22 cellular contexts compared by ENCODE assay signal in the genomic region with DNA sequence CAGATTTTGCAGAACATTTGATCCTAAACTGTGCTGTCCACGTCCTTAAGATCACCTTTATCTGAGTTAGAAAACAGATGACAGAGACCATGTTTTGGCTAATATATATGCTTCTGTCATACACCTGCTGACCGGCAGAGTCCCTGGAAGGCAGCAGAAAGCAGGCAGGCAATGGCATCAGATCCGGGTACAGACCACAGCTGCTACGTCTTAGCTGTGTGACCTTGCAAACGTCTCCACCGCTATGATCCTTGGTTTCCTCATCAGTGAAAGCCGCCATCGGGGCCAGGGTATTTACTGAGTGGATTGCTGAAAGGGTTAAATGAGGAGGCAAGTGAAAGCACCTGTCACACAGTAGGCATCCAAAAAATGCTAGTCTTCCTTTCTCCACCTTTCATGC.
A peak's percentile ranks its signal among the peaks of the same experiment; 100 is the strongest.
DNase-seq lines count a peak whose midpoint lies in the region; ATAC-seq, FAIRE-seq and TF ChIP-seq lines count a peak whose summit lies in the region.
"Had no signal": no experiment of that assay in that cellular context is flagged by ENCODE, and none has a peak within 500 bp of the region (broad histone marks: within the 10 kb centered on the region; RNA-seq: fewer than 3 reads in every experiment).

No MANE protein-coding gene starts in this region.

- TF ChIP-seq EP300 in sigmoid colon (IDR thresholded peaks at IDR 0.05), result no peak

- peak overlapping the region in 3 of 4 donors; percentile 42 to 50 (median 48) for H3K27ac ChIP-seq in sigmoid colon
- H3K27ac ChIP-seq: BLaER1 treated with 17β-estradiol and CSF1 and Interleukin-3, amounts not matched to agents 10 nM and 100 nM; hepatocyte had no signal

- no peak for ATAC-seq in GM18498 (IDR thresholded peaks at IDR 0.05; ENCODE audit: unreplicated experiment)
- no peak for ATAC-seq in GM21723 (IDR thresholded peaks at IDR 0.05; ENCODE audit: unreplicated experiment)
- ATAC-seq: left lobe of liver, natural killer cell, PC-3 had no signal

- no peak for TF ChIP-seq POLR2A in sigmoid colon (IDR thresholded peaks at IDR 0.05)

- H3K27ac Mint-ChIP-seq in Caco-2 (ENCODE audit: unreplicated experiment) (peak overlapping the region; percentile 60), glutamatergic neuron (ENCODE audit: unreplicated experiment) (peak overlapping the region; percentile 67)
- H3K27ac Mint-ChIP-seq: activated B cell treated with CpG ODN at 0.5 μM for 24 hours; activated naive CD4-positive, alpha-beta T cell treated with anti-CD3 and anti-CD28 coated beads, Interleukin-2, amount 10 ng/mL, durations not matched to agents 7 days and 5 days; mesothelial cell of epicardium; natural killer cell had no signal

- H3K36me3 Mint-ChIP-seq in Caco-2 (ENCODE audit: insufficient read depth, unreplicated experiment) (no peaks in the 10 kb centered on the region), glutamatergic neuron (ENCODE audit: unreplicated experiment) (no peaks in the 10 kb centered on the region)
- H3K36me3 Mint-ChIP-seq: activated naive CD4-positive, alpha-beta T cell treated with anti-CD3 and anti-CD28 coated beads, Interleukin-2, amount 10 ng/mL, durations not matched to agents 7 days and 5 days; mesothelial cell of epicardium; natural killer cell had no signal

- H3K9me3 ChIP-seq in Caco-2, result no peaks in the 10 kb centered on the region
- H3K9me3 ChIP-seq in sigmoid colon, result no peaks in the 10 kb centered on the region
- H3K9me3 ChIP-seq: BLaER1 treated with 17β-estradiol and CSF1 and Interleukin-3, amounts not matched to agents 10 nM and 100 nM had no signal

- H3K27me3 ChIP-seq in Caco-2 (replicated peaks; ENCODE audit: control insufficient read depth, insufficient read depth, low read length), result no peaks in the 10 kb centered on the region
- H3K27me3 ChIP-seq in sigmoid colon, result no peaks in the 10 kb centered on the region
- H3K27me3 ChIP-seq: hepatocyte had no signal

- intact Hi-C loops in Caco-2 (cut with micrococcal nuclease; ENCODE audit: unreplicated experiment), result no loop called here
- intact Hi-C loops in sigmoid colon (cut with DNase I), result no loop called here

- WGBS in sigmoid colon, 2 donors, result 79 to 88% methylated on average over 8 of the region's 8 CpGs

- H3K27me3 Mint-ChIP-seq in Caco-2 (ENCODE audit: insufficient read depth, unreplicated experiment) (no peaks in the 10 kb centered on the region), glutamatergic neuron (ENCODE audit: unreplicated experiment) (peaks cover 2% of the 10 kb centered on the region)
- H3K27me3 Mint-ChIP-seq: activated B cell treated with CpG ODN at 0.5 μM for 24 hours had no signal

- H3K4me3 ChIP-seq in Caco-2 (ENCODE audit: low read depth, low read length) (no peak overlapping the region), sigmoid colon (no peak overlapping the region)
- H3K4me3 ChIP-seq: BLaER1 treated with 17β-estradiol and CSF1 and Interleukin-3, amounts not matched to agents 10 nM and 100 nM; hepatocyte had no signal

- CTCF ChIA-PET in Caco-2 (lab: Charles Lee), result no interaction called here

- no peak for FAIRE-seq in frontal cortex (lab: Jason Lieb, UNC)

- POLR2A ChIA-PET in Caco-2 (lab: Charles Lee), result no interaction called here

- no peak overlapping the region for H3K4me3 Mint-ChIP-seq in Caco-2 (ENCODE audit: unreplicated experiment)
- H3K4me3 Mint-ChIP-seq in glutamatergic neuron (ENCODE audit: unreplicated experiment), result peak overlapping the region; percentile 45
- H3K4me3 Mint-ChIP-seq: activated B cell treated with CpG ODN at 0.5 μM for 24 hours; activated naive CD4-positive, alpha-beta T cell treated with anti-CD3 and anti-CD28 coated beads, Interleukin-2, amount 10 ng/mL, durations not matched to agents 7 days and 5 days; mesothelial cell of epicardium; natural killer cell had no signal

- DNase-seq in Caco-2, result no peak
- peak; percentile 92 to 94 for DNase-seq in NCI-H524 (lab: John Stamatoyannopoulos, UW)
- no peak for DNase-seq in glutamatergic neuron
- DNase-seq in sigmoid colon, result no peak
- no peak for DNase-seq in C1 segment of cervical spinal cord (lab: John Stamatoyannopoulos, UW)
- no peak for DNase-seq in frontal cortex (ENCODE audit: low spot score in 2 of 2)
- DNase-seq: activated B cell treated with CpG ODN at 0.5 μM for 24 hours; activated naive CD4-positive, alpha-beta T cell treated with anti-CD3 and anti-CD28 coated beads, Interleukin-2, amount 10 ng/mL, durations not matched to agents 7 days and 5 days; effector CD4-positive, alpha-beta T cell; KG1; natural killer cell; NCI-H1417 treated with DMSO at 0.1 percent for 48 hours; NCI-H2107; NK-92 treated with Interleukin-12 subunit alpha and Interleukin-12 subunit beta, amount 100 ng/mL, for 24 hours; PC-3; SHP77 treated with DMSO at 0.1 percent for 48 hours had no signal

- H3K4me1 ChIP-seq in Caco-2 (peaks cover 34% of the 10 kb centered on the region), sigmoid colon (peaks cover 0 to 43% (median 39%) of the 10 kb centered on the region in 4 donors)

- TF ChIP-seq CTCF in Caco-2 (IDR thresholded peaks at IDR 0.05; ENCODE audit: insufficient read depth in 1 of 2, low read depth in 1 of 2, low read length in 1 of 2, severe bottlenecking in 1 of 2, unreplicated experiment in 1 of 2) (no peak), glutamatergic neuron (IDR thresholded peaks at IDR 0.05; ENCODE audit: partially characterized antibody, unreplicated experiment) (no peak), sigmoid colon (IDR thresholded peaks at IDR 0.05) (no peak)

- H3K4me1 Mint-ChIP-seq in Caco-2 (ENCODE audit: low read depth, unreplicated experiment) (peaks cover 39% of the 10 kb centered on the region), glutamatergic neuron (ENCODE audit: low read depth, unreplicated experiment) (peaks cover 51% of the 10 kb centered on the region)
- H3K4me1 Mint-ChIP-seq: activated naive CD4-positive, alpha-beta T cell treated with anti-CD3 and anti-CD28 coated beads, Interleukin-2, amount 10 ng/mL, durations not matched to agents 7 days and 5 days had no signal

- no peaks in the 10 kb centered on the region for H3K9me3 Mint-ChIP-seq in Caco-2 (ENCODE audit: unreplicated experiment)
- H3K9me3 Mint-ChIP-seq in glutamatergic neuron (ENCODE audit: unreplicated experiment), result peaks cover 9% of the 10 kb centered on the region
- H3K9me3 Mint-ChIP-seq: activated B cell treated with CpG ODN at 0.5 μM for 24 hours; activated naive CD4-positive, alpha-beta T cell treated with anti-CD3 and anti-CD28 coated beads, Interleukin-2, amount 10 ng/mL, durations not matched to agents 7 days and 5 days; mesothelial cell of epicardium; natural killer cell had no signal

- no peaks in the 10 kb centered on the region for H3K36me3 ChIP-seq in Caco-2 (ENCODE audit: control insufficient read depth, insufficient read depth, low read length)
- no peaks in the 10 kb centered on the region for H3K36me3 ChIP-seq in sigmoid colon
- H3K36me3 ChIP-seq: BLaER1 treated with 17β-estradiol and CSF1 and Interleukin-3, amounts not matched to agents 10 nM and 100 nM had no signal

- BruUV-seq in Caco-2 (replicated peaks; lab: Mats Ljungman, UMichigan), result no TSS peak

Comparison
In these comparisons a context has a peak if more than half of its experiments do, and no peak if none do; other contexts are left out.
1. DNase-seq: peak in NCI-H524 (2 of 2); none in Caco-2 (0 of 2), glutamatergic neuron (single experiment), sigmoid colon (single experiment), C1 segment of cervical spinal cord (0 of 14) and frontal cortex (0 of 2).